16 cellular contexts compared by ENCODE assay signal in genomic region chr6:48177786-48178185, GRCh38.
"Had no signal": no experiment of that assay in that cellular context is flagged by ENCODE, and none has a peak within 500 bp of the region (broad histone marks: within the 10 kb centered on the region; RNA-seq: fewer than 3 reads in every experiment).

No MANE protein-coding gene starts in this region.

- H3K4me1 ChIP-seq: heart left ventricle, suprapubic skin, thyroid gland, upper lobe of left lung, uterus had no signal

- H3K9me3 ChIP-seq: heart left ventricle, mucosa of descending colon, suprapubic skin, thyroid gland, upper lobe of left lung, uterus had no signal

- H3K27me3 ChIP-seq: heart left ventricle, suprapubic skin, thyroid gland, upper lobe of left lung, uterus had no signal

- ATAC-seq: esophagus mucosa; heart left ventricle; mucosa of descending colon; naive thymus-derived CD8-positive, alpha-beta T cell; sciatic nerve had no signal

- H3K36me3 ChIP-seq: heart left ventricle, suprapubic skin, thyroid gland, upper lobe of left lung, uterus had no signal

- H3K4me3 ChIP-seq: heart left ventricle, mucosa of descending colon, skin epidermis, suprapubic skin, thyroid gland, upper lobe of left lung, uterus had no signal

- H3K27ac ChIP-seq: heart left ventricle, skin epidermis, suprapubic skin, thyroid gland, upper lobe of left lung, uterus had no signal

- DNase-seq: effector memory CD4-positive, alpha-beta T cell; heart left ventricle; hippocampal formation; kidney glomerular epithelial cell; mucosa of descending colon; naive thymus-derived CD8-positive, alpha-beta T cell; posterior cingulate gyrus; stimulated activated CD4-positive, alpha-beta T cell treated with anti-CD3 and anti-CD28 coated beads, Interleukin-2, amount 100 ng/mL, for 24 hours; stimulated activated naive CD4-positive, alpha-beta T cell; thyroid gland; upper lobe of left lung; uterus had no signal
